ENCODE assay signal across 1 cellular context in genomic region chr1:235015291-235015990, GRCh38.
A peak's percentile ranks its signal among the peaks of the same experiment; 100 is the strongest.
TF ChIP-seq lines count a peak whose summit lies in the region.

No MANE protein-coding gene starts in this region.

TF ChIP-seq in GM12878, 131 proteins besides CTCF, POLR2A, EP300 and RAD21 (continued from another document and continues in another):
- TF ChIP-seq PRDM15 (CRISPR knock-in tag; IDR thresholded peaks at IDR 0.05) (no peak), ASH2L (IDR thresholded peaks at IDR 0.05; ENCODE audit: borderline replicate concordance, low read depth) (no peak), PML (IDR thresholded peaks at IDR 0.05; ENCODE audit: low read length) (no peak), MTA3 (IDR thresholded peaks at IDR 0.05; ENCODE audit: borderline replicate concordance, low read length) (no peak), MYB (IDR thresholded peaks at IDR 0.05; ENCODE audit: borderline replicate concordance, low read depth, low read length) (0 out of 2 replicates have a peak, but pooled peaks have one; percentile 80), YY1 (IDR thresholded peaks at IDR 0.05; ENCODE audit: low read depth, low read length) (peak; percentile 49; the same call in 1 of the 2 replicates), IKZF1 (conservative IDR thresholded peaks at IDR 0.05) (peak; percentile 96), ZNF384 (IDR thresholded peaks at IDR 0.05; ENCODE audit: borderline replicate concordance, low read depth, low read length) (no peak), SMAD5 (IDR thresholded peaks at IDR 0.05; ENCODE audit: low read depth) (no peak), FOXK2 (IDR thresholded peaks at IDR 0.05) (no peak), SIN3A (IDR thresholded peaks at IDR 0.05; ENCODE audit: low read depth, low read length) (no peak), HCFC1 (IDR thresholded peaks at IDR 0.05; ENCODE audit: low read length) (no peak), CBX3 (IDR thresholded peaks at IDR 0.05; ENCODE audit: borderline replicate concordance, low read depth) (no peak), MTA2 (IDR thresholded peaks at IDR 0.05; ENCODE audit: low read depth) (peak; percentile 88), SUPT20H (IDR thresholded peaks at IDR 0.05; ENCODE audit: borderline replicate concordance, control insufficient read depth, low read depth, low read length) (no peak), ZNF274 (IDR thresholded peaks at IDR 0.05; ENCODE audit: insufficient read depth, insufficient read length) (no peak), MLLT1 (IDR thresholded peaks at IDR 0.05) (peak; percentile 94), ESRRA (IDR thresholded peaks at IDR 0.05; ENCODE audit: low read length) (no peak), JUND (IDR thresholded peaks at IDR 0.05; ENCODE audit: low read depth, low read length) (no peak), MXI1 (IDR thresholded peaks at IDR 0.05; ENCODE audit: low read depth, low read length) (no peak), ATF2 (IDR thresholded peaks at IDR 0.05; ENCODE audit: low read length) (no peak), WRNIP1 (IDR thresholded peaks at IDR 0.05; ENCODE audit: borderline replicate concordance, low read depth, low read length) (no peak), POU2F2 (IDR thresholded peaks at IDR 0.05; ENCODE audit: borderline replicate concordance, low read depth, low read length) (peak; percentile 87), RELB (IDR thresholded peaks at IDR 0.05; ENCODE audit: low read depth) (peak; percentile 97), CBX5 (IDR thresholded peaks at IDR 0.05; ENCODE audit: low read depth) (no peak), ATF7 (IDR thresholded peaks at IDR 0.05; ENCODE audit: low read depth) (peak; percentile 82), BCLAF1 (IDR thresholded peaks at IDR 0.05) (no peak), IKZF2 (IDR thresholded peaks at IDR 0.05) (peak; percentile 98 to 99), STAT1 (conservative IDR thresholded peaks at IDR 0.05) (no peak), USF2 (IDR thresholded peaks at IDR 0.05; ENCODE audit: borderline replicate concordance, low read depth, low read length) (peak; percentile 32; the same call in 1 of the 2 replicates), ELK1 (IDR thresholded peaks at IDR 0.05; ENCODE audit: low read depth, low read length) (no peak), ETV6 (conservative IDR thresholded peaks at IDR 0.05 in 1 of 2, IDR thresholded peaks at IDR 0.05 in 1 of 2; ENCODE audit: borderline replicate concordance in 1 of 2, low read depth in 1 of 2) (peak in 1 of 2 experiments; percentile 85; a peak in 2 of 4 replicates), CHD1 (IDR thresholded peaks at IDR 0.05; ENCODE audit: low read depth, low read length) (no peak), PBX3 (IDR thresholded peaks at IDR 0.05; ENCODE audit: insufficient replicate concordance, low read depth, low read length) (peak; percentile 22), POLR2AphosphoS2 (IDR thresholded peaks at IDR 0.05; ENCODE audit: low read depth, low read length) (no peak), SUZ12 (IDR thresholded peaks at IDR 0.05; ENCODE audit: unreplicated experiment) (no peak), BCL3 (IDR thresholded peaks at IDR 0.05; ENCODE audit: borderline replicate concordance, insufficient read depth, low read depth, low read length, poor library complexity, severe bottlenecking) (peak; percentile 94), ZNF687 (IDR thresholded peaks at IDR 0.05) (peak; percentile 21), SREBF2 (IDR thresholded peaks at IDR 0.05; ENCODE audit: low read length) (no peak)
